1 cellular context compared by ENCODE assay signal in the genomic region with DNA sequence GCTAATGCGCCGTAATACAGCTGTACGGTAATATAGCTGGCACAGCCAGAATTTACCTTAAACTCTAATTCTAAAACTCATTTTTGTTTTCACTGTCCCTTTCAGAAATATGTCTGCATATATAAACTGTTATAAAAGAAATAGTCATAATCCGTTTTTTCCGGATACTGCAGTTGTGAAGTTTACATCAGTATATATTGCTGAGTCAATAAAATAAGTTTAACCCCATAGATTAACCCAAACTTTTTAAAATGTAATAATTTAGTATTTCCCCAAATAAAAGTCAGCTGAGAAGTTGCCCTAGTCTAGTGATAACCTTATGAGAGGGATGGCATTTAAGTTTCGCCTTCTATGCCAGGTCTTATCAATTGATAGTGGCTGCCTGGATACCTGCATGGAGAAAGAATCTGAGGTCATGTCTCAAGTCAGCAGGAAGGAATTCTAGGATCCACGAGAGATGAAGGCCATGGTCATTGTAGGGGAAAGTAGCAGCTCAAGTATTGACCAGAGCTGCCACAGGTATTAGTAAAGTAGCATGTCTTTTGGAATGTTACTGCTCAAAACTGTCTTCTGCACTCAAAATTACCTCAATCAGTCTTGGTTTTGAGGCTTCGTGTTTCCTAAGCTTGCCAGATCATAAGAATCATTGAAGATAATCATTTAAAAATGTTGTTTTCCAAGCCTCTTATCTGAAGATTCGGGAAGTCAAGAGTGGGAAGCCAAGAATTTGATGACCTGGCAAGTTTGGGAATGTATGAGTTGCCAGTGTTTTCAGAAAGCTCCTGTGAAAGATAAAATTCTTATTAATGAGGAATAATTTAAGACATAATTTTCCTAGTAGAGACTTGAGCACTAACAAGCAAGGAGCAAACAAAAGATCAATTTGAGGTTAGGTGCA.
TF ChIP-seq lines count a peak whose summit lies in the region.

No MANE protein-coding gene starts in this region.

TF ChIP-seq in HepG2, 621 proteins besides CTCF, POLR2A, EP300 and RAD21 (continued from another document):
- TF ChIP-seq HNF4G (IDR thresholded peaks at IDR 0.05; ENCODE audit: borderline replicate concordance, low read depth, low read length), result no peak
- TF ChIP-seq HNF4G (CRISPR knock-in tag; IDR thresholded peaks at IDR 0.05; ENCODE audit: borderline replicate concordance, low read depth), result no peak
- TF ChIP-seq MAFF (IDR thresholded peaks at IDR 0.05; ENCODE audit: low read depth, low read length), result peak; percentile 87
- no peak for TF ChIP-seq KMT2A (CRISPR knock-in tag; IDR thresholded peaks at IDR 0.05)
